In the genomic region with DNA sequence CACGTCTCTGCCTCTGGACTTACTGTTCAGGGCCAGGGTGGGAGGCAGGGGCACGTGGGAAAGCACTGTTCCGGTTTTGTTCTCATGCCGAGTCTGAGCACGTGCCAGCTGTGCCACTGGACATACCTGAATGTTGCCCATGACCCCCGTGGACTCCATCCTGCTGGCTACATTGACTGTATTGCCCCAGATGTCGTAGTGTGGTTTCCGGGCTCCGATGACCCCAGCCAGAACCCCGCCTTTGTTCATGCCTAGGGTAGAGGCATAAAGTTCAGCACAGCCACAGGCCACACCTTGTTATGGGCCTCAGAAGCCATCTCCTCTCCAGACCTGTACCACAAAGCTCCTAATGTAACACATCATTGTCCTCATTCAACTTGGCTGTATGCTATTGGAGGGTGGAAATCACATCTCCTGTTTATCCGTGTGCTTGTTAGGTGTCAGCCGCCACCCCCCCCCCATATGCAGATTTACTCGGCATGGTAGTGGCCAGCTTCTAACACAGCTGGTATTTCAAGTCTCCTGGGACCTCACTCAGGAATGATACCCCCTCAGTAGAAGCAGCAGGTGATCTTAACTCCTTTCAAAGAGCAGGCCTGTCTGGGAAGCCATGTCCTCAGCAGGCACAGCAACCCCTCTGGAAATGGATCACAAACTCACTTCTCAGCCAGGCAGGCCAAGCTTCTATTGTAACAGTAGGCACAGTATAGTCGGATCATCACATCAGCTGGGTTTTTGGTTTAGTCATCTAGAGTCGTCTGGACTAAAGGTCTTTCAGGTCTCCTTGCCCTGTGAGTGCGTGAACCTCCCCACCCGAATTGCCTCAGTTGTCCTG, we compare ENCODE assay signal across 2 cellular contexts.
TF ChIP-seq lines count a peak whose summit lies in the region.

No MANE protein-coding gene starts in this region.

TF ChIP-seq in GM23338, 12 proteins besides CTCF, POLR2A, EP300 and RAD21:
- TF ChIP-seq JUNB (IDR thresholded peaks at IDR 0.05; ENCODE audit: unreplicated experiment) (no peak), ZNF462 (CRISPR knock-in tag; IDR thresholded peaks at IDR 0.05) (no peak), CREB1 (CRISPR knock-in tag; IDR thresholded peaks at IDR 0.05; ENCODE audit: low read depth) (no peak), ETS1 (IDR thresholded peaks at IDR 0.05) (no peak), POLR2AphosphoS5 (IDR thresholded peaks at IDR 0.05; ENCODE audit: low read depth) (no peak)

TF ChIP-seq in K562, 482 proteins besides CTCF, POLR2A, EP300 and RAD21:
- TF ChIP-seq, protein P1, sequence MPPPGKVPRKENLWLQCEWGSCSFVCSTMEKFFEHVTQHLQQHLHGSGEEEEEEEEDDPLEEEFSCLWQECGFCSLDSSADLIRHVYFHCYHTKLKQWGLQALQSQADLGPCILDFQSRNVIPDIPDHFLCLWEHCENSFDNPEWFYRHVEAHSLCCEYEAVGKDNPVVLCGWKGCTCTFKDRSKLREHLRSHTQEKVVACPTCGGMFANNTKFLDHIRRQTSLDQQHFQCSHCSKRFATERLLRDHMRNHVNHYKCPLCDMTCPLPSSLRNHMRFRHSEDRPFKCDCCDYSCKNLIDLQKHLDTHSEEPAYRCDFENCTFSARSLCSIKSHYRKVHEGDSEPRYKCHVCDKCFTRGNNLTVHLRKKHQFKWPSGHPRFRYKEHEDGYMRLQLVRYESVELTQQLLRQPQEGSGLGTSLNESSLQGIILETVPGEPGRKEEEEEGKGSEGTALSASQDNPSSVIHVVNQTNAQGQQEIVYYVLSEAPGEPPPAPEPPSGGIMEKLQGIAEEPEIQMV (tag; conservative IDR thresholded peaks at IDR 0.05; ENCODE audit: low read depth), result no peak
- TF ChIP-seq RBM22 (IDR thresholded peaks at IDR 0.05; ENCODE audit: low read depth, low read length, poor library complexity, severe bottlenecking) (peak; percentile 81), PRDM10 (IDR thresholded peaks at IDR 0.05; ENCODE audit: partially characterized antibody) (no peak), ZNF518B (CRISPR knock-in tag; IDR thresholded peaks at IDR 0.05) (no peak), POLR2G (IDR thresholded peaks at IDR 0.05; ENCODE audit: low read depth, low read length) (peak; percentile 54; the same call in 1 of the 2 replicates), GTF2A2 (tag; IDR thresholded peaks at IDR 0.05) (no peak), ZNF224 (CRISPR knock-in tag; IDR thresholded peaks at IDR 0.05) (no peak), CBX8 (IDR thresholded peaks at IDR 0.05; ENCODE audit: borderline replicate concordance, extremely low read depth, low read depth, low read length, poor library complexity, severe bottlenecking) (no peak), SUPT5H (IDR thresholded peaks at IDR 0.05) (peak; percentile 30; the same call in 1 of the 2 replicates), DDX20 (tag; IDR thresholded peaks at IDR 0.05; ENCODE audit: low read depth) (no peak), POLR2B (IDR thresholded peaks at IDR 0.05; ENCODE audit: low read depth, partially characterized antibody) (peak; percentile 13), RBBP5 (IDR thresholded peaks at IDR 0.05; ENCODE audit: borderline replicate concordance, insufficient read depth, low read length, poor library complexity, severe bottlenecking) (no peak), TAF9B (IDR thresholded peaks at IDR 0.05; ENCODE audit: partially characterized antibody) (no peak), CBFB (CRISPR knock-in tag; IDR thresholded peaks at IDR 0.05) (no peak), RNF2 (IDR thresholded peaks at IDR 0.05) (no peak)
- TF ChIP-seq, protein P2, sequence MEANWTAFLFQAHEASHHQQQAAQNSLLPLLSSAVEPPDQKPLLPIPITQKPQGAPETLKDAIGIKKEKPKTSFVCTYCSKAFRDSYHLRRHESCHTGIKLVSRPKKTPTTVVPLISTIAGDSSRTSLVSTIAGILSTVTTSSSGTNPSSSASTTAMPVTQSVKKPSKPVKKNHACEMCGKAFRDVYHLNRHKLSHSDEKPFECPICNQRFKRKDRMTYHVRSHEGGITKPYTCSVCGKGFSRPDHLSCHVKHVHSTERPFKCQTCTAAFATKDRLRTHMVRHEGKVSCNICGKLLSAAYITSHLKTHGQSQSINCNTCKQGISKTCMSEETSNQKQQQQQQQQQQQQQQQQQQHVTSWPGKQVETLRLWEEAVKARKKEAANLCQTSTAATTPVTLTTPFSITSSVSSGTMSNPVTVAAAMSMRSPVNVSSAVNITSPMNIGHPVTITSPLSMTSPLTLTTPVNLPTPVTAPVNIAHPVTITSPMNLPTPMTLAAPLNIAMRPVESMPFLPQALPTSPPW (CRISPR knock-in tag; IDR thresholded peaks at IDR 0.05), result no peak
- TF ChIP-seq, protein P3, sequence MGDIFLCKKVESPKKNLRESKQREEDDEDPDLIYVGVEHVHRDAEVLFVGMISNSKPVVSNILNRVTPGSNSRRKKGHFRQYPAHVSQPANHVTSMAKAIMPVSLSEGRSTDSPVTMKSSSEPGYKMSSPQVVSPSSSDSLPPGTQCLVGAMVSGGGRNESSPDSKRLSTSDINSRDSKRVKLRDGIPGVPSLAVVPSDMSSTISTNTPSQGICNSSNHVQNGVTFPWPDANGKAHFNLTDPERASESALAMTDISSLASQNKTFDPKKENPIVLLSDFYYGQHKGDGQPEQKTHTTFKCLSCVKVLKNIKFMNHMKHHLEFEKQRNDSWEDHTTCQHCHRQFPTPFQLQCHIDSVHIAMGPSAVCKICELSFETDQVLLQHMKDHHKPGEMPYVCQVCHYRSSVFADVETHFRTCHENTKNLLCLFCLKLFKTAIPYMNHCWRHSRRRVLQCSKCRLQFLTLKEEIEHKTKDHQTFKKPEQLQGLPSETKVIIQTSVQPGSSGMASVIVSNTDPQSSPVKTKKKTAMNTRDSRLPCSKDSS (IDR thresholded peaks at IDR 0.05; ENCODE audit: low read depth, partially characterized antibody), result no peak
- TF ChIP-seq, protein P4, sequence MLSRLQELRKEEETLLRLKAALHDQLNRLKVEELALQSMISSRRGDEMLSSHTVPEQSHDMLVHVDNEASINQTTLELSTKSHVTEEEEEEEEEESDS (CRISPR knock-in tag; IDR thresholded peaks at IDR 0.05), result no peak
